Comparison of ENCODE assay signal across 17 cellular contexts in the genomic region with DNA sequence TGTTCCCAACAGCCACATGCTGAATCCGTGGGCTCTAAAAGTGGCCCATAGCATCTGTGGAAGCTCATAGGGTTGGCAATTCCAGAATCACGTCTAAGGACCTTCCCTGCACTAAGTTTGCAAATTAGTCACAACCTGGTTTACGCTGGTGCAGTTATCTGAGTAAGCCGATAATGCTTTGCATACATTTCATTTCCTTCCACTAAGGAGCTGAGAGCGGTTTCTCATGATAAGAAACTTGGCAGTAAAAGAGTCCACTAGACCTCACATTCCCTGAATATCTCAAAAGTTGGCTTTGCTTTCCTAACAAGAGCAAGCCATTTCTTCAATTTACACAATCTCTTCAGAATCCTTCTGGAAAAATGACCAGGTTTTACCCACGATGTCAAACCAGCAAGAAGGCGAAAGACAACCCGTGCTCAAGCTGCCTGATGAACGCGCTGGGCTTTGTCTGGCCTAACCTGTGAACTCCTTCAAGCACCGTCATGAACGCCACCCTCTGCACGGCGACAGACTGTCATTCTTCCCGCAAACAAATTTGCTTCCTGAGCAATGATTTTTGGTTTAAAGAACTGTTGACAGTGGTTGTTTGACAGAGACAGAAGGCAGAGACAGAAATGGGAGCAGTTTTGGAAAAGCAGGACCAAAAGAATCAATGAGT.
DNase-seq lines count a peak whose midpoint lies in the region; ATAC-seq and TF ChIP-seq lines count a peak whose summit lies in the region.
"Had no signal": no experiment of that assay in that cellular context is flagged by ENCODE, and none has a peak within 500 bp of the region (broad histone marks: within the 10 kb centered on the region; RNA-seq: fewer than 3 reads in every experiment).

No MANE protein-coding gene starts in this region.

- POLR2A ChIA-PET in HEK293T (lab: Yijun Ruan, JAX): no interaction called here

- intact Hi-C loops in head of caudate nucleus (cut with DNase I): no loop called here

- no peak for TF ChIP-seq CTCF in omental fat pad (IDR thresholded peaks at IDR 0.05)

- ATAC-seq in omental fat pad (ENCODE audit: low FRiP score): peak; percentile 75
- ATAC-seq: activated CD8-positive, alpha-beta memory T cell treated with anti-CD3 and anti-CD28 coated beads, Interleukin-2, amount 10 ng/mL, durations not matched to agents 7 days and 5 days had no signal

- peak; percentile 56 for DNase-seq in H4 (ENCODE audit: low spot score)
- DNase-seq in astrocyte of the hippocampus (ENCODE audit: low read depth, low spot score): peak; percentile 86
- DNase-seq in glomerular endothelial cell (ENCODE audit: extremely low read depth, low read depth, low spot score): peak; percentile 84
- DNase-seq in omental fat pad (ENCODE audit: low spot score): no peak
- DNase-seq in head of caudate nucleus: no peak
- no peak for DNase-seq in DMS153 (lab: John Stamatoyannopoulos, UW)
- DNase-seq in HEK293T (ENCODE audit: extremely low spot score): no peak
- no peak for DNase-seq in NCI-H524 treated with DMSO at 0.1 percent for 48 hours (lab: John Stamatoyannopoulos, UW)
- DNase-seq: activated CD8-positive, alpha-beta memory T cell treated with anti-CD3 and anti-CD28 coated beads, Interleukin-2, amount 10 ng/mL, durations not matched to agents 7 days and 5 days; amniotic stem cell; BE2C; NCI-H2029 treated with DMSO at 0.1 percent for 48 hours; NCI-H524; occipital lobe; stimulated activated CD4-positive, alpha-beta T cell treated with anti-CD3 and anti-CD28 coated beads, Interleukin-4, amount 100 ng/mL, for 4 hours; T1000; testis had no signal

- CTCF ChIA-PET in HEK293T (lab: Yijun Ruan, JAX): no interaction called here

TF ChIP-seq in HEK293T, 16 proteins besides CTCF, POLR2A, EP300 and RAD21:
- TF ChIP-seq SP1 (IDR thresholded peaks at IDR 0.05): no peak
- TF ChIP-seq FOXK2 (IDR thresholded peaks at IDR 0.05): no peak
- no peak for TF ChIP-seq ZNF384 (IDR thresholded peaks at IDR 0.05)
- no peak for TF ChIP-seq ARNT (IDR thresholded peaks at IDR 0.05)
- TF ChIP-seq FOXA1 (IDR thresholded peaks at IDR 0.05): no peak
- TF ChIP-seq ELF4 (IDR thresholded peaks at IDR 0.05): no peak
- no peak for TF ChIP-seq CTBP1 (IDR thresholded peaks at IDR 0.05; ENCODE audit: borderline replicate concordance)
- TF ChIP-seq SUZ12 (IDR thresholded peaks at IDR 0.05): no peak

Comparison
In these comparisons a context has a peak if more than half of its experiments do, and no peak if none do; other contexts are left out.
1. DNase-seq: peak in H4 (single experiment), astrocyte of the hippocampus (single experiment) and glomerular endothelial cell (single experiment); none in omental fat pad (single experiment), head of caudate nucleus (0 of 42), DMS153 (single experiment), HEK293T (single experiment) and NCI-H524 treated with DMSO at 0.1 percent for 48 hours (single experiment).